22 cellular contexts compared by ENCODE assay signal in genomic region chr17:66847704-66848103, GRCh38. TPM values are rescaled to one million over a fixed set of nuclear protein-coding genes. Genes with fewer than 3 reads are reported as not detected.
DNase-seq lines count a peak whose midpoint lies in the region; ATAC-seq, FAIRE-seq and TF ChIP-seq lines count a peak whose summit lies in the region.
"Had no signal": no experiment of that assay in that cellular context is flagged by ENCODE, and none has a peak within 500 bp of the region (broad histone marks: within the 10 kb centered on the region; RNA-seq: fewer than 3 reads in every experiment).

No MANE protein-coding gene starts in this region.

- ATAC-seq in A549 (no peak), GM21367 (IDR thresholded peaks at IDR 0.05; ENCODE audit: unreplicated experiment) (no peak)

- TF ChIP-seq POLR2A in A549 (IDR thresholded peaks at IDR 0.05; ENCODE audit: low read length) (no peak), suprapubic skin (IDR thresholded peaks at IDR 0.05) (no peak)

- TF ChIP-seq RAD21 in A549 (conservative IDR thresholded peaks at IDR 0.05 in 1 of 2, IDR thresholded peaks at IDR 0.05 in 1 of 2) (no peak), Ishikawa (IDR thresholded peaks at IDR 0.05; ENCODE audit: low read depth) (no peak)

- CTCF ChIA-PET in A549 (lab: Yijun Ruan, JAX) = no interaction called here

- no peaks in the 10 kb centered on the region for H3K36me3 ChIP-seq in suprapubic skin
- H3K36me3 ChIP-seq: HAP-1 had no signal

- no peak overlapping the region for H3K4me2 ChIP-seq in A549

- 3% methylated on average over 3 of the region's 3 CpGs for WGBS in A549 (ENCODE audit: missing lambda C conversion rate)
- WGBS in suprapubic skin = 84% methylated on average over 3 of the region's 3 CpGs

- TF ChIP-seq EP300 in A549 (IDR thresholded peaks at IDR 0.05) (no peak), Ishikawa (IDR thresholded peaks at IDR 0.05; ENCODE audit: borderline replicate concordance) (no peak), suprapubic skin (IDR thresholded peaks at IDR 0.05) (no peak)

- peaks cover 12% of the 10 kb centered on the region for H3K27me3 ChIP-seq in suprapubic skin

- H3K4me1 ChIP-seq in A549 = no peaks in the 10 kb centered on the region
- no peaks in the 10 kb centered on the region for H3K4me1 ChIP-seq in suprapubic skin
- H3K4me1 ChIP-seq: Caco-2, HAP-1 had no signal

- no peak overlapping the region for H3K27ac ChIP-seq in A549
- H3K27ac ChIP-seq in suprapubic skin = no peak overlapping the region
- H3K27ac ChIP-seq: C4-2B had no signal

- H3K9me3 ChIP-seq in A549 (peaks cover 16% of the 10 kb centered on the region; the same call in 2 of the 3 replicates), suprapubic skin (no peaks in the 10 kb centered on the region)
- H3K9me3 ChIP-seq: Caco-2, HAP-1 had no signal

- no peak for DNase-seq in A549 (ENCODE audit: low read depth in 1 of 2, low spot score in 1 of 2)
- DNase-seq in D341Med (ENCODE audit: low spot score) = peak; percentile 17
- DNase-seq in suprapubic skin (ENCODE audit: low spot score in 2 of 2) = peak; percentile 12 to 27
- DNase-seq in T1000 (lab: John Stamatoyannopoulos, UW) = no peak
- DNase-seq: AML-193; Caco-2; CD4-positive, alpha-beta T cell; DMS153; DMS79; GDM1; HFFc6; KG1 had no signal

- FAIRE-seq in A549 (lab: Jason Lieb, UNC) = no peak
- FAIRE-seq: A204.1, HTR-8/SVneo had no signal

- H3K4me3 ChIP-seq in A549 = no peak overlapping the region
- H3K4me3 ChIP-seq in suprapubic skin = no peak overlapping the region
- H3K4me3 ChIP-seq: HAP-1 had no signal

- POLR2A ChIA-PET in A549 (lab: Yijun Ruan, JAX) = no interaction called here

- TF ChIP-seq CTCF in A549 (IDR thresholded peaks at IDR 0.05) (no peak), suprapubic skin (IDR thresholded peaks at IDR 0.05) (no peak)

TF ChIP-seq in A549, 52 proteins besides CTCF, POLR2A, EP300 and RAD21:
- TF ChIP-seq MAFK (IDR thresholded peaks at IDR 0.05; ENCODE audit: partially characterized antibody) = no peak
- TF ChIP-seq HDAC2 (IDR thresholded peaks at IDR 0.05) = no peak
- TF ChIP-seq, protein P1, sequence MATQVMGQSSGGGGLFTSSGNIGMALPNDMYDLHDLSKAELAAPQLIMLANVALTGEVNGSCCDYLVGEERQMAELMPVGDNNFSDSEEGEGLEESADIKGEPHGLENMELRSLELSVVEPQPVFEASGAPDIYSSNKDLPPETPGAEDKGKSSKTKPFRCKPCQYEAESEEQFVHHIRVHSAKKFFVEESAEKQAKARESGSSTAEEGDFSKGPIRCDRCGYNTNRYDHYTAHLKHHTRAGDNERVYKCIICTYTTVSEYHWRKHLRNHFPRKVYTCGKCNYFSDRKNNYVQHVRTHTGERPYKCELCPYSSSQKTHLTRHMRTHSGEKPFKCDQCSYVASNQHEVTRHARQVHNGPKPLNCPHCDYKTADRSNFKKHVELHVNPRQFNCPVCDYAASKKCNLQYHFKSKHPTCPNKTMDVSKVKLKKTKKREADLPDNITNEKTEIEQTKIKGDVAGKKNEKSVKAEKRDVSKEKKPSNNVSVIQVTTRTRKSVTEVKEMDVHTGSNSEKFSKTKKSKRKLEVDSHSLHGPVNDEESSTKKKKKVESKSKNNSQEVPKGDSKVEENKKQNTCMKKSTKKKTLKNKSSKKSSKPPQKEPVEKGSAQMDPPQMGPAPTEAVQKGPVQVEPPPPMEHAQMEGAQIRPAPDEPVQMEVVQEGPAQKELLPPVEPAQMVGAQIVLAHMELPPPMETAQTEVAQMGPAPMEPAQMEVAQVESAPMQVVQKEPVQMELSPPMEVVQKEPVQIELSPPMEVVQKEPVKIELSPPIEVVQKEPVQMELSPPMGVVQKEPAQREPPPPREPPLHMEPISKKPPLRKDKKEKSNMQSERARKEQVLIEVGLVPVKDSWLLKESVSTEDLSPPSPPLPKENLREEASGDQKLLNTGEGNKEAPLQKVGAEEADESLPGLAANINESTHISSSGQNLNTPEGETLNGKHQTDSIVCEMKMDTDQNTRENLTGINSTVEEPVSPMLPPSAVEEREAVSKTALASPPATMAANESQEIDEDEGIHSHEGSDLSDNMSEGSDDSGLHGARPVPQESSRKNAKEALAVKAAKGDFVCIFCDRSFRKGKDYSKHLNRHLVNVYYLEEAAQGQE (IDR thresholded peaks at IDR 0.05) = peak; percentile 38; the same call in 1 of the 2 replicates

TF ChIP-seq in Ishikawa, 13 proteins besides CTCF, POLR2A, EP300 and RAD21:
- TF ChIP-seq, protein P1 (IDR thresholded peaks at IDR 0.05; ENCODE audit: low read depth) = peak; percentile 75
- no peak for TF ChIP-seq TAF1 (IDR thresholded peaks at IDR 0.05; ENCODE audit: low read depth)

RNA-seq across cellular contexts. Expression of gene CACNG5, which starts 12.8 kb away (rescaled TPM):
- polyA plus RNA-seq in A549 (2011; rRNA removed) (not detected in 2 replicates), A549 (2017; fragmentation: RNase III; extraction: RNeasy Plus Mini Kit Qiagen cat#74134 plus additional on column Dnase treatment) (0.07 to 0.09 TPM in 2 of 3 replicates, not detected in the other)
- not detected in 2 replicates for polyA plus RNA-seq in A549 (2012; cell fraction: cytosol; rRNA removed)
- polyA plus RNA-seq in A549 (2012; cell fraction: nucleus; rRNA removed) = 0.05 and 0.31 TPM in 2 replicates
- polyA minus RNA-seq in A549 (2011; rRNA and poly(A)+ RNA removed) = not detected in 2 replicates
- not detected for total RNA-seq in suprapubic skin
- total RNA-seq: Caco-2; CD4-positive, alpha-beta T cell; Daoy; H4; HFFc6 had no signal
- polyA plus RNA-seq: BJ, IgD-negative memory B cell had no signal

Comparison
In these comparisons a context has a peak if more than half of its experiments do, and no peak if none do; other contexts are left out.
1. DNase-seq: peak in D341Med (single experiment) and suprapubic skin (2 of 2); none in A549 (0 of 2) and T1000 (single experiment).